ENCODE assay signal across 8 cellular contexts in genomic region chr10:92830478-92831389, GRCh38. TPM values are rescaled to one million over a fixed set of nuclear protein-coding genes. Genes with fewer than 3 reads are reported as not detected.
DNase-seq lines count a peak whose midpoint lies in the region; ATAC-seq, FAIRE-seq and TF ChIP-seq lines count a peak whose summit lies in the region.

No MANE protein-coding gene starts in this region.

- in situ Hi-C loops in GM12878 (cut with MboI), result no loop called here

- H3K9ac ChIP-seq in GM12878 (ENCODE audit: control insufficient read depth, insufficient read depth, low read length), result no peak overlapping the region
- no peak overlapping the region for H3K9ac ChIP-seq in parathyroid adenoma

- no TSS peak for BruUV-seq in GM12878 (replicated peaks; lab: Mats Ljungman, UMichigan)

- RAD21 ChIA-PET in GM12878 (lab: Charles Lee; ENCODE audit: unreplicated experiment), result no interaction called here

- CTCF ChIA-PET in GM12878 (lab: Yijun Ruan, JAX), result interaction anchor here (0.8 kb wide), 1 partner anchor 12 kb away, joined by 4 read pairs; no protein-coding TSS in a partner anchor

- H3K79me2 ChIP-seq in GM12878 (ENCODE audit: control insufficient read depth, insufficient read depth, low read length) (no peaks in the 10 kb centered on the region), parathyroid adenoma (no peaks in the 10 kb centered on the region)

- H3K4me1 ChIP-seq in GM12878 (ENCODE audit: control insufficient read depth, insufficient read depth, low read length) (no peaks in the 10 kb centered on the region), parathyroid adenoma (no peaks in the 10 kb centered on the region)

- TF ChIP-seq POLR2A in GM12878 (IDR thresholded peaks at IDR 0.05; ENCODE audit: low read depth, low read length), result no peak

- TF ChIP-seq EP300 in GM12878 (IDR thresholded peaks at IDR 0.05; ENCODE audit: borderline replicate concordance in 1 of 2, control insufficient read depth in 1 of 2, low read depth in 2 of 2, low read length in 2 of 2), result no peak

- no peak for FAIRE-seq in GM12878 (lab: Jason Lieb, UNC)

- peak overlapping the region; percentile 62 for H3K4me2 ChIP-seq in GM12878 (ENCODE audit: control insufficient read depth, insufficient read depth)
- H3K4me2 ChIP-seq in parathyroid adenoma (ENCODE audit: low read length), result no peak overlapping the region

- SMC1A ChIA-PET in GM12878 (lab: Charles Lee; ENCODE audit: uncharacterized antibody, unreplicated experiment), result no interaction called here

- TF ChIP-seq RAD21 in GM12878 (IDR thresholded peaks at IDR 0.05; ENCODE audit: insufficient read depth, low read depth, low read length), result no peak

- no peaks in the 10 kb centered on the region for H4K20me1 ChIP-seq in GM12878 (ENCODE audit: control insufficient read depth, insufficient read depth)

- H3K36me3 ChIP-seq in GM12878 (ENCODE audit: control insufficient read depth in 2 of 2, insufficient read depth in 2 of 2, low read length in 1 of 2) (no peaks in the 10 kb centered on the region), parathyroid adenoma (ENCODE audit: control insufficient read depth, insufficient read depth, low read length) (no peaks in the 10 kb centered on the region)

- ATAC-seq in GM12878 (peak; percentile 52), HG02678 (IDR thresholded peaks at IDR 0.05; ENCODE audit: unreplicated experiment) (no peak)

- intact Hi-C loops in GM12878 (cut with micrococcal nuclease; ENCODE audit: unreplicated experiment), result no loop called here

- H3K4me3 ChIP-seq in GM12878, result peak overlapping the region; percentile 41; the same call in 1 of the 2 replicates
- no peak overlapping the region for H3K4me3 ChIP-seq in parathyroid adenoma (ENCODE audit: low read depth, low read length)

- no peak for TF ChIP-seq CTCF in GM12878 (IDR thresholded peaks at IDR 0.05 in 2 of 3, conservative IDR thresholded peaks at IDR 0.05 in 1 of 3; ENCODE audit: control insufficient read depth in 2 of 3, extremely low read depth in 1 of 3, insufficient read depth in 1 of 3, low read depth in 3 of 3, low read length in 3 of 3)
- TF ChIP-seq CTCF in parathyroid adenoma (IDR thresholded peaks at IDR 0.05), result no peak

- H3K27ac ChIP-seq in GM12878 (ENCODE audit: control insufficient read depth, insufficient read depth), result no peak overlapping the region
- no peak overlapping the region for H3K27ac ChIP-seq in parathyroid adenoma

- H2AFZ ChIP-seq in GM12878 (ENCODE audit: control insufficient read depth, low read depth, low read length) (peak overlapping the region; percentile 59; the same call in 1 of the 2 replicates), parathyroid adenoma (peak overlapping the region; percentile 20)

- peak; percentile 47 for DNase-seq in CMK (ENCODE audit: low read depth)
- DNase-seq in SIG-M5 treated with dmso at 0.1 percent for 504 hours (lab: John Stamatoyannopoulos, UW; ENCODE audit: unreplicated experiment), result peak; percentile 28
- DNase-seq in GM12878 (ENCODE audit: low read depth, low spot score), result no peak
- DNase-seq in NCI-H2196 treated with DMSO at 0.1 percent for 48 hours (lab: John Stamatoyannopoulos, UW; ENCODE audit: unreplicated experiment), result no peak
- no peak for DNase-seq in mucosa of gallbladder (ENCODE audit: low spot score)
- no peak for DNase-seq in NCI-H128 (lab: John Stamatoyannopoulos, UW; ENCODE audit: unreplicated experiment)

- H3K27me3 ChIP-seq in GM12878 (replicated peaks in 1 of 2; ENCODE audit: control insufficient read depth in 2 of 2, insufficient read depth in 2 of 2, low read length in 1 of 2) (no peaks in the 10 kb centered on the region), parathyroid adenoma (ENCODE audit: control insufficient read depth, insufficient read depth, low read length) (no peaks in the 10 kb centered on the region)

- POLR2A ChIA-PET in GM12878 (lab: Charles Lee), result no interaction called here

- H3K9me3 ChIP-seq in GM12878 (replicated peaks; ENCODE audit: control insufficient read depth, insufficient read depth, low read length), result no peaks in the 10 kb centered on the region
- no peaks in the 10 kb centered on the region for H3K9me3 ChIP-seq in parathyroid adenoma (ENCODE audit: control insufficient read depth, low read length)

- WGBS in GM12878 (ENCODE audit: insufficient coverage, insufficient replicate concordance, low lambda C conversion rate, missing lambda C conversion rate), result 31% methylated on average over 12 of the region's 12 CpGs

TF ChIP-seq in GM12878, 131 proteins besides CTCF, POLR2A, EP300 and RAD21:
- TF ChIP-seq ETV6 (conservative IDR thresholded peaks at IDR 0.05 in 1 of 2, IDR thresholded peaks at IDR 0.05 in 1 of 2; ENCODE audit: borderline replicate concordance in 1 of 2, low read depth in 1 of 2) (peak in 1 of 2 experiments; percentile 63; a peak in 1 of 4 replicates), GABPA (IDR thresholded peaks at IDR 0.05; ENCODE audit: low read depth) (0 out of 2 replicates have a peak, but pooled peaks have one; percentile 17), REST (IDR thresholded peaks at IDR 0.05; ENCODE audit: low read depth, low read length) (no peak), SPI1 (IDR thresholded peaks at IDR 0.05; ENCODE audit: borderline replicate concordance, insufficient read depth, low read depth, low read length) (peak; percentile 59)

RNA-seq across cellular contexts. Expression of gene EXOC6, which starts 17.6 kb away (rescaled TPM):
- total RNA-seq in GM12878 (2013; cell fraction: nucleolus; rRNA removed), result 19.4 and 64.2 TPM in 2 replicates
- 38.0 and 53.8 TPM in 2 replicates for total RNA-seq in GM12878 (2014; rRNA removed)
- total RNA-seq in GM12878 (2014; rRNA removed; fragmentation: Illumina TruSeq; extraction: Trizol), result 20.6 and 25.2 TPM in 2 replicates
- total RNA-seq in GM12878 (2021), result 12.9 TPM in 2 replicates
- polyA plus RNA-seq in GM12878 (2011; ENCODE audit: low read depth), result 1.9 TPM
- polyA plus RNA-seq in GM12878 (2011; rRNA removed), result 12.9 and 21.2 TPM in 2 replicates
- 3.6 and 16.0 TPM in 2 replicates for polyA plus RNA-seq in GM12878 (2011; cell fraction: cytosol; rRNA removed)
- 3.3 and 5.0 TPM in 2 replicates for polyA plus RNA-seq in GM12878 (2011; cell fraction: nucleus; rRNA removed)
- 2.6 and 4.2 TPM in 2 replicates for polyA plus RNA-seq in GM12878 (2012)
- polyA plus RNA-seq in GM12878 (2014; fragmentation: Illumina TruSeq; extraction: Trizol), result 19.9 and 79.2 TPM in 2 replicates
- polyA plus RNA-seq in GM12878 (2014; fragmentation: Nextera tagmentation; extraction: Ambion mirVana), result 1 to 10 TPM; 8.2 to 8.4 TPM
- polyA plus RNA-seq in GM12878 (2014; rRNA removed), result 7.6 and 81.8 TPM in 2 replicates
- 10 to 100 TPM; 13.0 to 13.6 TPM for polyA plus RNA-seq in GM12878 (2016; fragmentation: Nextera tagmentation; extraction: Ambion mirVana)
- 7.3 and 34.6 TPM in 2 replicates for polyA minus RNA-seq in GM12878 (2011; rRNA and poly(A)+ RNA removed)
- polyA minus RNA-seq in GM12878 (2011; cell fraction: cytosol; rRNA and poly(A)+ RNA removed), result 6.3 and 12.2 TPM in 2 replicates
- polyA minus RNA-seq in GM12878 (2011; cell fraction: nucleus; rRNA and poly(A)+ RNA removed), result 8.5 and 10.2 TPM in 2 replicates
- total RNA-seq in mucosa of gallbladder, result 26.0 TPM

Comparison
In these comparisons a context has a peak if more than half of its experiments do, and no peak if none do; other contexts are left out.
1. DNase-seq: peak in CMK (single experiment) and SIG-M5 treated with dmso at 0.1 percent for 504 hours (single experiment); none in GM12878 (single experiment), NCI-H2196 treated with DMSO at 0.1 percent for 48 hours (single experiment), mucosa of gallbladder (single experiment) and NCI-H128 (single experiment).